In the genomic region with DNA sequence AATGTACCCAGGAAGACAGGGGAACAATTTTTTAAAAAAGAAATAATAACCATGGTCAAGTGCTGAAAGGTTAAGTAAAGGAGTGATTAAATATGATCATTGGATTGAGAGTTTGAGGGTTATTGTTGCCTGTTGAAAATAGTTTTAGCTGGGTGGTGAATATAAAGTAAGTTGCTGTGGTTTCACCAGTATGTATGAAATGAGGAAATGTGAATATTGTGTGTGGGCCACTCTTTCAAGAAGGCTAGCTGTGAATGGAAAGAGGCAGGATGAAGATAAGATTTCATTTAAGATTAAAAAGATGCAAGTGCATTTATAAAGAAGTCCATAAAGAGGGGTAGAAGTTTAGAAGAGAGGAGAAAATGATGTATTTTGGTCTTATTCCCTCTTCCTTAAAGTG, we compare ENCODE assay signal across 23 cellular contexts. TPM values are rescaled to one million over a fixed set of nuclear protein-coding genes. Genes with fewer than 3 reads are reported as not detected.
DNase-seq lines count a peak whose midpoint lies in the region; ATAC-seq and TF ChIP-seq lines count a peak whose summit lies in the region.
"Had no signal": no experiment of that assay in that cellular context is flagged by ENCODE, and none has a peak within 500 bp of the region (broad histone marks: within the 10 kb centered on the region; RNA-seq: fewer than 3 reads in every experiment).

No MANE protein-coding gene starts in this region.

- H3K27ac ChIP-seq in SJSA1: peak overlapping the region; percentile 65
- peak overlapping the region; percentile 35 for H3K27ac ChIP-seq in smooth muscle cell (ENCODE audit: low read depth)
- H3K27ac ChIP-seq in upper lobe of left lung: no peak overlapping the region
- H3K27ac ChIP-seq: breast epithelium, heart right ventricle, RWPE1, spleen had no signal

- TF ChIP-seq POLR2A in upper lobe of left lung (IDR thresholded peaks at IDR 0.05): no peak

- H3K9me3 ChIP-seq in SJSA1 (replicated peaks) (no peaks in the 10 kb centered on the region), smooth muscle cell (replicated peaks; ENCODE audit: low read depth) (no peaks in the 10 kb centered on the region), upper lobe of left lung (no peaks in the 10 kb centered on the region)
- H3K9me3 ChIP-seq: tibial nerve had no signal

- TF ChIP-seq CTCF in HFFc6 (IDR thresholded peaks at IDR 0.05): no peak
- no peak for TF ChIP-seq CTCF in choroid plexus epithelial cell (conservative IDR thresholded peaks at IDR 0.05; ENCODE audit: low read depth, low read length)
- no peak for TF ChIP-seq CTCF in smooth muscle cell (IDR thresholded peaks at IDR 0.05; ENCODE audit: borderline replicate concordance, insufficient read depth, poor library complexity, severe bottlenecking)
- TF ChIP-seq CTCF in upper lobe of left lung (IDR thresholded peaks at IDR 0.05): no peak

- no peak for DNase-seq in HFFc6
- peak in 1 of 2 experiments; percentile 68 for DNase-seq in SJSA1 (ENCODE audit: low read depth in 1 of 2, low spot score in 2 of 2)
- DNase-seq in choroid plexus epithelial cell (ENCODE audit: low read depth): peak; percentile 37
- no peak for DNase-seq in smooth muscle cell (lab: John Stamatoyannopoulos, UW; ENCODE audit: unreplicated experiment)
- no peak for DNase-seq in NCI-H1048 (lab: John Stamatoyannopoulos, UW)
- DNase-seq in HUDEP-2 (lab: John Stamatoyannopoulos, UW; ENCODE audit: unreplicated experiment in 76 of 76): no peak
- no peak for DNase-seq in upper lobe of left lung
- DNase-seq: activated CD4-positive, alpha-beta T cell treated with anti-CD3 and anti-CD28 coated beads for 4 hours; CD8-positive, alpha-beta T cell; DMS53; heart right ventricle; KBM-7; NCI-H2107; NCI-H510A; spleen; stimulated activated CD4-positive, alpha-beta T cell treated with anti-CD3 and anti-CD28 coated beads, Interleukin-4, amount 100 ng/mL, for 24 hours; stimulated activated naive CD8-positive, alpha-beta T cell treated with anti-CD3 and anti-CD28 coated beads, Interleukin-15, amount 100 ng/mL, for 72 hours; SW 1271 had no signal

- H3K36me3 ChIP-seq in SJSA1: 0 out of 2 replicates have a peak, but pooled peaks cover 3% of the 10 kb centered on the region
- H3K36me3 ChIP-seq in smooth muscle cell (ENCODE audit: low read depth): no peaks in the 10 kb centered on the region
- H3K36me3 ChIP-seq in upper lobe of left lung: no peaks in the 10 kb centered on the region
- H3K36me3 ChIP-seq: breast epithelium, heart right ventricle, spleen had no signal

- H3K4me1 Mint-ChIP-seq in HFFc6 (ENCODE audit: low read depth): peaks cover 23% of the 10 kb centered on the region
- H3K4me1 Mint-ChIP-seq: stimulated activated naive CD8-positive, alpha-beta T cell treated with anti-CD3 and anti-CD28 coated beads, Interleukin-15, amount 100 ng/mL, for 72 hours had no signal

- no peaks in the 10 kb centered on the region for H3K9me3 Mint-ChIP-seq in HFFc6
- H3K9me3 Mint-ChIP-seq: activated naive CD4-positive, alpha-beta T cell treated with anti-CD3 and anti-CD28 coated beads, Interleukin-2, amount 50 U/mL, for 72 hours; activated T-helper 1 cell treated with anti-CD3 and anti-CD28 coated beads, Interleukin-12 subunit alpha, Interleukin-12 subunit beta, Interleukin-2, Interleukin-4 antibody, amounts not matched to agents 30 ng/mL and 10 ng/mL and 1 ng/mL, durations not matched to agents 14 hours and 24 hours and 36 hours; CD8-positive, alpha-beta T cell; stimulated activated naive CD8-positive, alpha-beta T cell treated with anti-CD3 and anti-CD28 coated beads, Interleukin-15, amount 100 ng/mL, for 72 hours had no signal

- H3K27me3 Mint-ChIP-seq in HFFc6 (ENCODE audit: insufficient read depth): peaks cover 2% of the 10 kb centered on the region; the same call in 1 of the 2 replicates
- H3K27me3 Mint-ChIP-seq: stimulated activated naive CD8-positive, alpha-beta T cell treated with anti-CD3 and anti-CD28 coated beads, Interleukin-15, amount 100 ng/mL, for 72 hours had no signal

- peaks cover 42% of the 10 kb centered on the region for H4K20me1 ChIP-seq in smooth muscle cell (ENCODE audit: low read depth)

- no peak for ATAC-seq in upper lobe of left lung (ENCODE audit: low FRiP score in 2 of 2)
- ATAC-seq: activated naive CD4-positive, alpha-beta T cell treated with anti-CD3 and anti-CD28 coated beads, Interleukin-2, amount 50 U/mL, for 72 hours; CD8-positive, alpha-beta T cell; heart right ventricle; stimulated activated naive CD8-positive, alpha-beta T cell treated with anti-CD3 and anti-CD28 coated beads, Interleukin-15, amount 100 ng/mL, for 72 hours had no signal

- peaks cover 4% of the 10 kb centered on the region; the same call in 1 of the 2 replicates for H3K36me3 Mint-ChIP-seq in HFFc6 (ENCODE audit: low read depth)
- H3K36me3 Mint-ChIP-seq: activated naive CD4-positive, alpha-beta T cell treated with anti-CD3 and anti-CD28 coated beads, Interleukin-2, amount 50 U/mL, for 72 hours; CD8-positive, alpha-beta T cell had no signal

- H3K27me3 ChIP-seq in SJSA1 (replicated peaks) (no peaks in the 10 kb centered on the region), smooth muscle cell (ENCODE audit: low read depth) (no peaks in the 10 kb centered on the region), upper lobe of left lung (no peaks in the 10 kb centered on the region)
- H3K27me3 ChIP-seq: breast epithelium, heart right ventricle, spleen, tibial nerve had no signal

- peaks cover 80% of the 10 kb centered on the region for H3K79me2 ChIP-seq in smooth muscle cell (ENCODE audit: low read depth)

- peak overlapping the region; percentile 58 for H3K4me2 ChIP-seq in smooth muscle cell

- H2AFZ ChIP-seq in smooth muscle cell (ENCODE audit: low read depth): no peak overlapping the region

- H3K27ac Mint-ChIP-seq in HFFc6: peak overlapping the region; percentile 44
- H3K27ac Mint-ChIP-seq: activated naive CD4-positive, alpha-beta T cell treated with anti-CD3 and anti-CD28 coated beads, Interleukin-2, amount 50 U/mL, for 72 hours; activated T-helper 1 cell treated with anti-CD3 and anti-CD28 coated beads, Interleukin-12 subunit alpha, Interleukin-12 subunit beta, Interleukin-2, Interleukin-4 antibody, amounts not matched to agents 30 ng/mL and 10 ng/mL and 1 ng/mL, durations not matched to agents 14 hours and 24 hours and 36 hours; CD8-positive, alpha-beta T cell; stimulated activated naive CD8-positive, alpha-beta T cell treated with anti-CD3 and anti-CD28 coated beads, Interleukin-15, amount 100 ng/mL, for 72 hours had no signal

- H3K4me1 ChIP-seq in SJSA1 (replicated peaks): peaks cover 29% of the 10 kb centered on the region
- peaks cover 18% of the 10 kb centered on the region for H3K4me1 ChIP-seq in smooth muscle cell (ENCODE audit: low read depth)
- H3K4me1 ChIP-seq in upper lobe of left lung: peaks cover 0 to 9% (median 0%) of the 10 kb centered on the region in 4 donors
- H3K4me1 ChIP-seq: breast epithelium, heart right ventricle, spleen had no signal

- no peak overlapping the region for H3K4me3 ChIP-seq in SJSA1
- H3K4me3 ChIP-seq in choroid plexus epithelial cell (ENCODE audit: low read depth, low read length): no peak overlapping the region
- H3K4me3 ChIP-seq in smooth muscle cell: no peak overlapping the region
- H3K4me3 ChIP-seq in upper lobe of left lung: no peak overlapping the region
- H3K4me3 ChIP-seq: breast epithelium, heart right ventricle, spleen, tibial nerve had no signal

- no peak for TF ChIP-seq EP300 in upper lobe of left lung (IDR thresholded peaks at IDR 0.05)

- H3F3A ChIP-seq in smooth muscle cell (ENCODE audit: low read depth): no peaks in the 10 kb centered on the region

- H3K9ac ChIP-seq in smooth muscle cell (ENCODE audit: low read depth): no peak overlapping the region

- no peak overlapping the region for H3K4me3 Mint-ChIP-seq in HFFc6
- H3K4me3 Mint-ChIP-seq: activated T-helper 1 cell treated with anti-CD3 and anti-CD28 coated beads, Interleukin-12 subunit alpha, Interleukin-12 subunit beta, Interleukin-2, Interleukin-4 antibody, amounts not matched to agents 30 ng/mL and 10 ng/mL and 1 ng/mL, durations not matched to agents 14 hours and 24 hours and 36 hours; CD8-positive, alpha-beta T cell; stimulated activated naive CD8-positive, alpha-beta T cell treated with anti-CD3 and anti-CD28 coated beads, Interleukin-15, amount 100 ng/mL, for 72 hours had no signal

RNA-seq across cellular contexts. Expression of gene GULP1, which starts 53.8 kb away (rescaled TPM):
- total RNA-seq in HFFc6 (2021; fragmentation: NEBNext Ultra II Directional; extraction: Animal tissue kit (Norgen Biotek cat#: 25700)): 10 to 100 TPM; 33.3 to 76.1 (median 63.9) TPM
- 108 and 135 TPM in 2 replicates for total RNA-seq in SJSA1 (2014; rRNA removed; shearing (Covaris generic))
- total RNA-seq in smooth muscle cell (95.2 and 115 TPM in 2 replicates), upper lobe of left lung (10 to 100 TPM; 12.5 to 71.2 (median 32.7) TPM)
- 37.5 and 40.2 TPM in 2 replicates for polyA plus RNA-seq in smooth muscle cell
- total RNA-seq: activated naive CD4-positive, alpha-beta T cell treated with anti-CD3 and anti-CD28 coated beads, Interleukin-2, amount 50 U/mL, for 72 hours; activated T-helper 1 cell treated with anti-CD3 and anti-CD28 coated beads, Interleukin-12 subunit alpha, Interleukin-12 subunit beta, Interleukin-2, Interleukin-4 antibody, amounts not matched to agents 30 ng/mL and 10 ng/mL and 1 ng/mL, durations not matched to agents 14 hours and 24 hours and 36 hours; CD8-positive, alpha-beta T cell had no signal

Comparison
In these comparisons a context has a peak if more than half of its experiments do, and no peak if none do; other contexts are left out.
1. H3K27ac ChIP-seq: peak in SJSA1 (single experiment) and smooth muscle cell (single experiment); none in upper lobe of left lung (0 of 4).